In genomic region chr7:6272481-6273323, GRCh38 we compare ENCODE assay signal across 8 cellular contexts. TPM values are rescaled to one million over a fixed set of nuclear protein-coding genes. Genes with fewer than 3 reads are reported as not detected.
DNase-seq lines count a peak whose midpoint lies in the region; ATAC-seq and TF ChIP-seq lines count a peak whose summit lies in the region.

TSS of gene CYTH3 (minus strand) at chr7:6272624. CDS start at chr7:6272507, 117 bp downstream.

- H3K36me3 ChIP-seq in SU-DHL-6 (ENCODE audit: low read length), result no peaks in the 10 kb centered on the region
- no peaks in the 10 kb centered on the region for H3K36me3 ChIP-seq in trophoblast cell (ENCODE audit: control insufficient read depth in 1 of 2, insufficient read depth in 2 of 2, low read length in 2 of 2)
- H3K36me3 ChIP-seq in tibial artery, result no peaks in the 10 kb centered on the region

- peak within 1 kb of the TSS; percentile 67 for H4K12ac ChIP-seq in trophoblast cell (ENCODE audit: low read depth, low read length)

- no peak for TF ChIP-seq CTCF in SU-DHL-6 (IDR thresholded peaks at IDR 0.05; ENCODE audit: insufficient read depth, low read length, poor library complexity, severe bottlenecking)
- TF ChIP-seq CTCF in tibial artery (IDR thresholded peaks at IDR 0.05), result peak in 1 of 2 experiments; percentile 9

- peaks cover 22% of the 10 kb centered on the region for H3K4me1 Mint-ChIP-seq in activated naive CD8-positive, alpha-beta T cell treated with anti-CD3 and anti-CD28 coated beads, Interleukin-2, amount 50 U/mL, for 24 hours

- H3K27ac Mint-ChIP-seq in activated naive CD8-positive, alpha-beta T cell treated with anti-CD3 and anti-CD28 coated beads, Interleukin-2, amount 50 U/mL, for 24 hours, result peak within 1 kb of the TSS; percentile 59

- H2AFZ ChIP-seq in SU-DHL-6 (ENCODE audit: low read depth, low read length, severe bottlenecking) (peak within 1 kb of the TSS; percentile 93), trophoblast cell (ENCODE audit: insufficient read depth, low read length, poor library complexity) (peak within 1 kb of the TSS; percentile 89)

- H3K4me3 ChIP-seq in SU-DHL-6 (ENCODE audit: insufficient read depth, low read length, poor library complexity, severe bottlenecking) (peak within 1 kb of the TSS; percentile 52), trophoblast cell (ENCODE audit: low read depth, low read length) (peak within 1 kb of the TSS; percentile 85), tibial artery (peak within 1 kb of the TSS; percentile 99)

- no peaks in the 10 kb centered on the region for H3K36me3 Mint-ChIP-seq in activated naive CD8-positive, alpha-beta T cell treated with anti-CD3 and anti-CD28 coated beads, Interleukin-2, amount 50 U/mL, for 24 hours (ENCODE audit: low read depth)

- peak within 1 kb of the TSS; percentile 89 for H3K18ac ChIP-seq in trophoblast cell (ENCODE audit: low read length)

- no peaks in the 10 kb centered on the region for H3K27me3 ChIP-seq in SU-DHL-6 (ENCODE audit: low read length)
- H3K27me3 ChIP-seq in trophoblast cell (ENCODE audit: insufficient read depth, low read length), result no peaks in the 10 kb centered on the region
- no peaks in the 10 kb centered on the region for H3K27me3 ChIP-seq in tibial artery

- no peaks in the 10 kb centered on the region for H4K20me1 ChIP-seq in SU-DHL-6 (ENCODE audit: low read depth, low read length)

- peak within 1 kb of the TSS; percentile 79 for H3K14ac ChIP-seq in trophoblast cell (ENCODE audit: low read length)

- peak within 1 kb of the TSS; percentile 71 for H2BK120ac ChIP-seq in trophoblast cell (ENCODE audit: insufficient read depth, low read length, poor library complexity)

- peaks cover 9% of the 10 kb centered on the region for H3K79me1 ChIP-seq in trophoblast cell (ENCODE audit: low read length)

- peak within 1 kb of the TSS; percentile 43 for H3K9ac ChIP-seq in SU-DHL-6 (ENCODE audit: low read length)
- H3K9ac ChIP-seq in trophoblast cell (ENCODE audit: low read length), result peak within 1 kb of the TSS; percentile 7

- H3K27ac ChIP-seq in SU-DHL-6 (ENCODE audit: low read depth, low read length), result no peak within 1 kb of the TSS
- H3K27ac ChIP-seq in trophoblast cell (ENCODE audit: low read depth, low read length), result peak within 1 kb of the TSS; percentile 35
- peak within 1 kb of the TSS; percentile 87 to 93 for H3K27ac ChIP-seq in tibial artery

- intact Hi-C loops in cardiac septum (cut with DNase I), result loop anchor here (5.0 kb wide), 1 partner anchor 45 kb away; no protein-coding TSS in a partner anchor
- intact Hi-C loops in tibial artery (cut with DNase I; ENCODE audit: low total_unique reads), result loop anchor here (5.0 kb wide), 1 partner anchor 110 kb away; no protein-coding TSS in a partner anchor

- H3K9me3 ChIP-seq in SU-DHL-6 (ENCODE audit: insufficient read depth, low read length), result no peaks in the 10 kb centered on the region
- no peaks in the 10 kb centered on the region for H3K9me3 ChIP-seq in trophoblast cell (ENCODE audit: insufficient read depth, low read depth, low read length)
- no peaks in the 10 kb centered on the region for H3K9me3 ChIP-seq in tibial artery

- H3K79me2 ChIP-seq in SU-DHL-6 (ENCODE audit: insufficient read depth, low read length) (no peaks in the 10 kb centered on the region), trophoblast cell (ENCODE audit: control insufficient read depth, insufficient read depth, low read length, poor library complexity) (peaks cover 6% of the 10 kb centered on the region)

- H3F3A ChIP-seq in SU-DHL-6 (ENCODE audit: insufficient read depth), result peaks cover 13% of the 10 kb centered on the region; the same call in 1 of the 2 replicates

- DNase-seq in ELR (ENCODE audit: low read depth), result peak; percentile 86
- peak; percentile 94 for DNase-seq in LoVo (ENCODE audit: low spot score)
- DNase-seq in activated naive CD8-positive, alpha-beta T cell treated with anti-CD3 and anti-CD28 coated beads, Interleukin-2, amount 50 U/mL, for 24 hours, result peak; percentile 83
- DNase-seq in cardiac septum (ENCODE audit: low spot score), result peak; percentile 93
- DNase-seq in trophoblast cell, result peak; percentile 83 to 94
- DNase-seq in tibial artery, result peak; percentile 66 to 90

- H2BK12ac ChIP-seq in trophoblast cell (ENCODE audit: low read length), result peak within 1 kb of the TSS; percentile 58

- H3K4me2 ChIP-seq in SU-DHL-6 (ENCODE audit: low read depth, low read length, poor library complexity, severe bottlenecking) (peak within 1 kb of the TSS; percentile 74), trophoblast cell (ENCODE audit: low read length) (peak within 1 kb of the TSS; percentile 97)

- H3K9me3 Mint-ChIP-seq in activated naive CD8-positive, alpha-beta T cell treated with anti-CD3 and anti-CD28 coated beads, Interleukin-2, amount 50 U/mL, for 24 hours, result no peaks in the 10 kb centered on the region

- no peak within 1 kb of the TSS for H2AK5ac ChIP-seq in trophoblast cell (ENCODE audit: low read length)

- no peaks in the 10 kb centered on the region for H3K9me2 ChIP-seq in SU-DHL-6 (replicated peaks; ENCODE audit: insufficient read depth, low read length)

- H3K23ac ChIP-seq in trophoblast cell (ENCODE audit: low read length), result no peak within 1 kb of the TSS

- H2BK5ac ChIP-seq in trophoblast cell (ENCODE audit: low read depth, low read length, poor library complexity), result peak within 1 kb of the TSS; percentile 52

- peaks cover 13 to 18% of the 10 kb centered on the region in 2 experiments for H3K4me1 ChIP-seq in trophoblast cell (ENCODE audit: control insufficient read depth in 1 of 2, insufficient read depth in 2 of 2, low read length in 2 of 2)
- peaks cover 0 to 32% (median 23%) of the 10 kb centered on the region in 4 donors for H3K4me1 ChIP-seq in tibial artery

- H3K27me3 Mint-ChIP-seq in activated naive CD8-positive, alpha-beta T cell treated with anti-CD3 and anti-CD28 coated beads, Interleukin-2, amount 50 U/mL, for 24 hours, result peaks cover 23% of the 10 kb centered on the region

- peak within 1 kb of the TSS; percentile 61 for H4K91ac ChIP-seq in trophoblast cell (ENCODE audit: low read depth, low read length)

- no CpG with 5 or more reads among the region's 67 CpGs for WGBS in trophoblast cell (ENCODE audit: extremely low coverage, insufficient coverage, insufficient read length)

- peak; percentile 89 for ATAC-seq in GM21825 (IDR thresholded peaks at IDR 0.05; ENCODE audit: unreplicated experiment)
- peak; percentile 83 for ATAC-seq in activated naive CD8-positive, alpha-beta T cell treated with anti-CD3 and anti-CD28 coated beads, Interleukin-2, amount 50 U/mL, for 24 hours

- H4K8ac ChIP-seq in trophoblast cell (ENCODE audit: low read depth, low read length), result peak within 1 kb of the TSS; percentile 94

- peak within 1 kb of the TSS; percentile 67 for H3K4ac ChIP-seq in trophoblast cell (ENCODE audit: low read depth, low read length)

- H3K4me3 Mint-ChIP-seq in activated naive CD8-positive, alpha-beta T cell treated with anti-CD3 and anti-CD28 coated beads, Interleukin-2, amount 50 U/mL, for 24 hours, result peak within 1 kb of the TSS; percentile 83

RNA-seq across cellular contexts. Expression of gene CYTH3, which starts in this region (rescaled TPM):
- 24.9 TPM for total RNA-seq in cardiac septum
- polyA plus RNA-seq in trophoblast cell (2013), result 35.4 and 38.4 TPM in 2 replicates
